ENCODE assay signal across 15 cellular contexts in the genomic region with DNA sequence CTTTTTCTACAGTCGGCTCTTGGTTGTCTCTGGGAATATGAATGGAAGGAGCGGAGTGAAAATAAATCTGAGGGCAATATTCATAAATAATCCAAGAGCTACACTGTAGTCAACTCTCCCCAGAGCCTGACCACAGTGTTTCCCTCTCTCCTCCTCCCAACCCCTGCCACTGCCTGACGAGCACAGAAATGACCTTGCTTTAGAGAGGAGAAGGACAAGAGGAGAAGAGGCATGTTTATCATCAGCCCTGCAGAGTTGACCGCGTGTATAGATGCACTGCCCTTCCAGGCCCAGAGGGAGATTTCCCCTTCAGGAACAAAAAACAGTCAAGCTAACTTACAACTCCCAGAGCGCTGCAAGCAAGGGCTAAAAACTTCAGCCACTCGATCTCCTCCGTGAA. TPM values are rescaled to one million over a fixed set of nuclear protein-coding genes. Genes with fewer than 3 reads are reported as not detected.
"Had no signal": no experiment of that assay in that cellular context is flagged by ENCODE, and none has a peak within 500 bp of the region (broad histone marks: within the 10 kb centered on the region; RNA-seq: fewer than 3 reads in every experiment).

No MANE protein-coding gene starts in this region.

RNA-seq across cellular contexts. Expression of gene ROPN1, which starts 16.9 kb away (rescaled TPM):
- total RNA-seq: activated CD4-positive, alpha-beta memory T cell treated with anti-CD3 and anti-CD28 coated beads, Interleukin-2, amount 10 ng/mL, durations not matched to agents 7 days and 5 days; activated CD4-positive, alpha-beta T cell treated with anti-CD3 and anti-CD28 coated beads for 36 hours; activated CD4-positive, alpha-beta T cell treated with anti-CD3 and anti-CD28 coated beads, Interleukin-2, amount 10 ng/mL, durations not matched to agents 7 days and 5 days; activated CD8-positive, alpha-beta memory T cell treated with anti-CD3 and anti-CD28 coated beads, Interleukin-2, amount 10 ng/mL, durations not matched to agents 7 days and 5 days; activated CD8-positive, alpha-beta T cell treated with anti-CD3 and anti-CD28 coated beads, Interleukin-2, amount 10 ng/mL, durations not matched to agents 7 days and 5 days; activated naive CD8-positive, alpha-beta T cell treated with anti-CD3 and anti-CD28 coated beads, Interleukin-2, amount 10 ng/mL, durations not matched to agents 7 days and 5 days; activated T-helper 2 cell treated with anti-CD3 and anti-CD28 coated beads, Interferon-gamma antibody, Interleukin-2, Interleukin-4, amounts not matched to agents 10 μg/mL and 5 μg/mL and 100 μg/mL, durations not matched to agents 14 hours and 24 hours and 36 hours; ascending aorta; cardiac septum; T-cell; T-helper 1 cell treated with Interleukin-12 subunit alpha and Interleukin-12 subunit beta and Interleukin-4 antibody, amounts not matched to agents 30 ng/mL and 1 ng/mL, for 36 hours; T-helper 17 cell; T-helper 2 cell treated with Interferon-gamma antibody and Interleukin-4, amounts not matched to agents 100 ng/mL and 5 ng/mL, for 36 hours; WTC11 had no signal
- polyA plus RNA-seq: adipose tissue had no signal
